Comparison of ENCODE assay signal across 8 cellular contexts in genomic region chr19:58563034-58563573, GRCh38. TPM values are rescaled to one million over a fixed set of nuclear protein-coding genes. Genes with fewer than 3 reads are reported as not detected.
DNase-seq lines count a peak whose midpoint lies in the region; ATAC-seq, FAIRE-seq and TF ChIP-seq lines count a peak whose summit lies in the region.

No MANE protein-coding gene starts in this region.

- peaks cover 11% of the 10 kb centered on the region for H3K4me1 Mint-ChIP-seq in glutamatergic neuron (ENCODE audit: low read depth, unreplicated experiment)

- H3K27ac ChIP-seq in skeletal muscle tissue (ENCODE audit: low read depth, low read length) = no peak overlapping the region

- no peak for FAIRE-seq in HTR-8/SVneo (lab: Jason Lieb, UNC)

- peak overlapping the region; percentile 76 for H3K27ac Mint-ChIP-seq in glutamatergic neuron (ENCODE audit: unreplicated experiment)

- DNase-seq in GM12864 (ENCODE audit: low read depth) (no peak), glutamatergic neuron (peak; percentile 76), HTR-8/SVneo (ENCODE audit: insufficient read length, low spot score) (no peak), SHP77 (lab: John Stamatoyannopoulos, UW) (no peak)
- DNase-seq in activated CD4-positive, alpha-beta T cell treated with anti-CD3 and anti-CD28 coated beads, Interleukin-2, amount 50 U/mL, for 48 hours = peak; percentile 51 to 60
- no peak for DNase-seq in effector CD4-positive, alpha-beta T cell

- H3K9me3 Mint-ChIP-seq in glutamatergic neuron (ENCODE audit: unreplicated experiment) = peaks cover 11% of the 10 kb centered on the region

- H3K9me3 ChIP-seq in skeletal muscle tissue (ENCODE audit: control insufficient read depth in 3 of 3, low read length in 3 of 3) = no peaks in the 10 kb centered on the region

- peaks cover 36 to 50% (median 43%) of the 10 kb centered on the region in 3 donors for H3K4me1 ChIP-seq in skeletal muscle tissue (ENCODE audit: control insufficient read depth in 3 of 3, insufficient read depth in 3 of 3, low read length in 3 of 3)

- H3K36me3 ChIP-seq in skeletal muscle tissue (ENCODE audit: control insufficient read depth in 3 of 3, insufficient read depth in 3 of 3, low read length in 3 of 3) = peaks cover 4% of the 10 kb centered on the region in 3 donors

- H3K36me3 Mint-ChIP-seq in glutamatergic neuron (ENCODE audit: unreplicated experiment) = no peaks in the 10 kb centered on the region

- peak overlapping the region; percentile 65 to 82 (median 70) for H3K9ac ChIP-seq in skeletal muscle tissue (ENCODE audit: low read depth in 1 of 3, low read length in 3 of 3)

- ATAC-seq in GM19397 (IDR thresholded peaks at IDR 0.05; ENCODE audit: unreplicated experiment) = no peak

- no peak for TF ChIP-seq CTCF in GM12864 (IDR thresholded peaks at IDR 0.05; ENCODE audit: low read depth, low read length, missing control alignments)
- no peak for TF ChIP-seq CTCF in glutamatergic neuron (IDR thresholded peaks at IDR 0.05; ENCODE audit: partially characterized antibody, unreplicated experiment)

- peak overlapping the region; percentile 88 for H3K4me3 Mint-ChIP-seq in glutamatergic neuron (ENCODE audit: unreplicated experiment)

- H3K27me3 Mint-ChIP-seq in glutamatergic neuron (ENCODE audit: unreplicated experiment) = peaks cover 9% of the 10 kb centered on the region

- H3K4me3 ChIP-seq in GM12864 (ENCODE audit: low read depth, low read length) = peak overlapping the region; percentile 54
- H3K4me3 ChIP-seq in skeletal muscle tissue (ENCODE audit: low read length in 3 of 3) = peak overlapping the region; percentile 67 to 79 (median 79)

- no peaks in the 10 kb centered on the region for H3K27me3 ChIP-seq in skeletal muscle tissue (ENCODE audit: control insufficient read depth in 3 of 3, insufficient read depth in 3 of 3, low read length in 3 of 3)

RNA-seq across cellular contexts. Expression of gene UBE2M, which starts 4.7 kb away (rescaled TPM):
- 118 TPM for total RNA-seq in glutamatergic neuron (ENCODE audit: unreplicated experiment)
- total RNA-seq in skeletal muscle tissue = 73.6 TPM

RNA-seq across cellular contexts. Expression of gene CHMP2A, which starts 8.2 kb away (rescaled TPM):
- total RNA-seq in glutamatergic neuron (ENCODE audit: unreplicated experiment) (108 TPM), skeletal muscle tissue (68.9 TPM)

RNA-seq across cellular contexts. Expression of gene MZF1, which starts 10.0 kb away (rescaled TPM):
- total RNA-seq in glutamatergic neuron (ENCODE audit: unreplicated experiment) (27.3 TPM), skeletal muscle tissue (6.8 TPM)

RNA-seq across cellular contexts. Expression of gene TRIM28, which starts 19.2 kb away (rescaled TPM):
- total RNA-seq in glutamatergic neuron (ENCODE audit: unreplicated experiment) (361 TPM), skeletal muscle tissue (277 TPM)

RNA-seq across cellular contexts. Expression of gene ZBTB45, which starts 43.5 kb away (rescaled TPM):
- 27.2 TPM for total RNA-seq in glutamatergic neuron (ENCODE audit: unreplicated experiment)
- total RNA-seq in skeletal muscle tissue = 3.7 TPM

Comparison
In these comparisons a context has a peak if more than half of its experiments do, and no peak if none do; other contexts are left out.
1. DNase-seq: peak in activated CD4-positive, alpha-beta T cell treated with anti-CD3 and anti-CD28 coated beads, Interleukin-2, amount 50 U/mL, for 48 hours (2 of 2) and glutamatergic neuron (single experiment); none in GM12864 (single experiment), HTR-8/SVneo (single experiment), effector CD4-positive, alpha-beta T cell (single experiment) and SHP77 (0 of 2).